Comparison of ENCODE assay signal across 1 cellular context in genomic region chr3:27281671-27282150, GRCh38.
TF ChIP-seq lines count a peak whose summit lies in the region.

No MANE protein-coding gene starts in this region.

TF ChIP-seq in HepG2, 621 proteins besides CTCF, POLR2A, EP300 and RAD21 (continued from another document and continues in another):
- TF ChIP-seq PRDM4 (CRISPR knock-in tag; IDR thresholded peaks at IDR 0.05; ENCODE audit: borderline replicate concordance) (no peak), ZNF18 (CRISPR knock-in tag; IDR thresholded peaks at IDR 0.05; ENCODE audit: insufficient replicate concordance) (no peak), HOXA5 (CRISPR knock-in tag; IDR thresholded peaks at IDR 0.05) (no peak), POGZ (CRISPR knock-in tag; IDR thresholded peaks at IDR 0.05) (peak; percentile 76), ZNF556 (CRISPR knock-in tag; IDR thresholded peaks at IDR 0.05; ENCODE audit: borderline replicate concordance) (no peak), ZNF614 (CRISPR knock-in tag; IDR thresholded peaks at IDR 0.05; ENCODE audit: borderline replicate concordance) (peak; percentile 86; the same call in 1 of the 2 replicates), ZNF772 (CRISPR knock-in tag; IDR thresholded peaks at IDR 0.05) (no peak), RFXANK (CRISPR knock-in tag; IDR thresholded peaks at IDR 0.05) (no peak), ZNF737 (CRISPR knock-in tag; IDR thresholded peaks at IDR 0.05; ENCODE audit: borderline replicate concordance) (no peak), SOX5 (CRISPR knock-in tag; IDR thresholded peaks at IDR 0.05; ENCODE audit: borderline replicate concordance) (peak; percentile 98), KLF13 (CRISPR knock-in tag; IDR thresholded peaks at IDR 0.05) (no peak), ARNT2 (CRISPR knock-in tag; IDR thresholded peaks at IDR 0.05; ENCODE audit: low read depth) (no peak), FOXK2 (IDR thresholded peaks at IDR 0.05) (peak; percentile 75), ZFP41 (CRISPR knock-in tag; IDR thresholded peaks at IDR 0.05; ENCODE audit: borderline replicate concordance) (no peak), ARNT (IDR thresholded peaks at IDR 0.05) (no peak), HMGXB4 (CRISPR knock-in tag; IDR thresholded peaks at IDR 0.05; ENCODE audit: borderline replicate concordance in 1 of 2, low read depth in 1 of 2) (0 out of 4 replicates have a peak, but pooled peaks of 1 of the 2 experiments have one; percentile 27), FOXO1 (CRISPR knock-in tag; IDR thresholded peaks at IDR 0.05) (peak; percentile 45; the same call in 1 of the 2 replicates), ZSCAN25 (CRISPR knock-in tag; IDR thresholded peaks at IDR 0.05) (no peak), EHMT2 (IDR thresholded peaks at IDR 0.05; ENCODE audit: borderline replicate concordance, low read depth, low read length) (no peak), ZNF318 (CRISPR knock-in tag; IDR thresholded peaks at IDR 0.05) (no peak), MXD3 (CRISPR knock-in tag; IDR thresholded peaks at IDR 0.05) (no peak), MED8 (CRISPR knock-in tag; IDR thresholded peaks at IDR 0.05; ENCODE audit: insufficient replicate concordance) (no peak), BCL6 (CRISPR knock-in tag; IDR thresholded peaks at IDR 0.05) (peak; percentile 54; the same call in 1 of the 2 replicates), DMTF1 (CRISPR knock-in tag; IDR thresholded peaks at IDR 0.05) (no peak), ZMYM3 (CRISPR knock-in tag; IDR thresholded peaks at IDR 0.05) (no peak), ZSCAN31 (CRISPR knock-in tag; IDR thresholded peaks at IDR 0.05; ENCODE audit: low read depth) (no peak), ZFP37 (CRISPR knock-in tag; IDR thresholded peaks at IDR 0.05; ENCODE audit: borderline replicate concordance) (0 out of 2 replicates have a peak, but pooled peaks have one; percentile 26), ZNF101 (CRISPR knock-in tag; IDR thresholded peaks at IDR 0.05; ENCODE audit: borderline replicate concordance, low read depth) (no peak), ZBTB43 (CRISPR knock-in tag; conservative IDR thresholded peaks at IDR 0.05) (no peak), YY1 (IDR thresholded peaks at IDR 0.05; ENCODE audit: insufficient read depth, insufficient replicate concordance, low read depth, low read length) (no peak), ZBTB39 (CRISPR knock-in tag; IDR thresholded peaks at IDR 0.05) (peak; percentile 95), TRIM22 (IDR thresholded peaks at IDR 0.05) (no peak), ZNF234 (CRISPR knock-in tag; conservative IDR thresholded peaks at IDR 0.05) (no peak), ZNF724P (CRISPR knock-in tag; IDR thresholded peaks at IDR 0.05; ENCODE audit: borderline replicate concordance) (no peak), ZKSCAN5 (CRISPR knock-in tag; IDR thresholded peaks at IDR 0.05) (no peak), ZNF670 (CRISPR knock-in tag; IDR thresholded peaks at IDR 0.05; ENCODE audit: borderline replicate concordance) (0 out of 2 replicates have a peak, but pooled peaks have one; percentile 17), CBFB (CRISPR knock-in tag; IDR thresholded peaks at IDR 0.05) (no peak), REPIN1 (CRISPR knock-in tag; IDR thresholded peaks at IDR 0.05; ENCODE audit: borderline replicate concordance, low read depth) (no peak), AGO2 (optimal IDR thresholded peaks at IDR 0.05; ENCODE audit: low read depth, low read length) (no peak)
